In the genomic region with DNA sequence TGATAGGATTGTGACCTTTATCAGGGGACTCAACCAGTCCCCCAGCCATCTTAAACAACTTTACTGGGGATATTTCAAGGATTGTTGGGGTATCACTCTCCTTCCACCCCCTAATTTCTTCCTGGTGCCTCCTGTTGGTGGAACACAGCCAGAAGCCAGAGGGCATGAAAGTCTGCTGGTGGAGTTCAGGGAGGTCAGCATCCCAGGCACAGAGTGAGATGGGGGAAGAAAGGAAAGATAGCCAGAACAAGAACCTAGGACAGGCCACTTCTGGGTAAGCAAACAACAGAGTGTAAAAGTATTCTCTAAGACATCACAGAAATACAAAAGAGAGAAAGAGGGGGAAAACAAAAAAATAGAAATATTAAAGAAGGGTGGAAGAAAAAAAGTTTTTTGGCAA, we compare ENCODE assay signal across 1 cellular context.
TF ChIP-seq lines count a peak whose summit lies in the region.

No MANE protein-coding gene starts in this region.

TF ChIP-seq in IMR-90, 13 proteins besides CTCF, POLR2A, EP300 and RAD21 (continued from another document):
- TF ChIP-seq, protein P1, sequence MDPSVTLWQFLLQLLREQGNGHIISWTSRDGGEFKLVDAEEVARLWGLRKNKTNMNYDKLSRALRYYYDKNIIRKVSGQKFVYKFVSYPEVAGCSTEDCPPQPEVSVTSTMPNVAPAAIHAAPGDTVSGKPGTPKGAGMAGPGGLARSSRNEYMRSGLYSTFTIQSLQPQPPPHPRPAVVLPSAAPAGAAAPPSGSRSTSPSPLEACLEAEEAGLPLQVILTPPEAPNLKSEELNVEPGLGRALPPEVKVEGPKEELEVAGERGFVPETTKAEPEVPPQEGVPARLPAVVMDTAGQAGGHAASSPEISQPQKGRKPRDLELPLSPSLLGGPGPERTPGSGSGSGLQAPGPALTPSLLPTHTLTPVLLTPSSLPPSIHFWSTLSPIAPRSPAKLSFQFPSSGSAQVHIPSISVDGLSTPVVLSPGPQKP (IDR thresholded peaks at IDR 0.05; ENCODE audit: borderline replicate concordance, low read depth, low read length), result no peak
- no peak for TF ChIP-seq NFE2L2 (IDR thresholded peaks at IDR 0.05; ENCODE audit: low read depth, low read length)
- no peak for TF ChIP-seq MAFK (IDR thresholded peaks at IDR 0.05; ENCODE audit: low read depth, low read length)
- TF ChIP-seq SMC3 (IDR thresholded peaks at IDR 0.05; ENCODE audit: low read depth, low read length), result no peak
- TF ChIP-seq, protein P2, sequence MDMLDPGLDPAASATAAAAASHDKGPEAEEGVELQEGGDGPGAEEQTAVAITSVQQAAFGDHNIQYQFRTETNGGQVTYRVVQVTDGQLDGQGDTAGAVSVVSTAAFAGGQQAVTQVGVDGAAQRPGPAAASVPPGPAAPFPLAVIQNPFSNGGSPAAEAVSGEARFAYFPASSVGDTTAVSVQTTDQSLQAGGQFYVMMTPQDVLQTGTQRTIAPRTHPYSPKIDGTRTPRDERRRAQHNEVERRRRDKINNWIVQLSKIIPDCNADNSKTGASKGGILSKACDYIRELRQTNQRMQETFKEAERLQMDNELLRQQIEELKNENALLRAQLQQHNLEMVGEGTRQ (IDR thresholded peaks at IDR 0.05; ENCODE audit: low read depth, low read length), result no peak
- no peak for TF ChIP-seq MXI1 (IDR thresholded peaks at IDR 0.05; ENCODE audit: borderline replicate concordance, low read depth, low read length)
- TF ChIP-seq BHLHE40 (IDR thresholded peaks at IDR 0.05; ENCODE audit: low read depth, low read length), result no peak
